In genomic region chr5:53560506-53561191, GRCh38 we compare ENCODE assay signal across 8 cellular contexts. TPM values are rescaled to one million over a fixed set of nuclear protein-coding genes. Genes with fewer than 3 reads are reported as not detected.
DNase-seq lines count a peak whose midpoint lies in the region; ATAC-seq and TF ChIP-seq lines count a peak whose summit lies in the region.

Gene NDUFS4, plus strand, starts transcription at chr5:53560639. Its CDS starts 24 bp downstream, at chr5:53560663.

- DNase-seq in A673 (ENCODE audit: low spot score) (peak; percentile 87), NCI-H2196 treated with DMSO at 0.1 percent for 48 hours (lab: John Stamatoyannopoulos, UW; ENCODE audit: unreplicated experiment) (peak; percentile 24), activated B cell treated with CpG ODN at 0.5 μM for 24 hours (peak; percentile 50), caudate nucleus (lab: John Stamatoyannopoulos, UW) (peak in 60 of 61 donors; percentile 18 to 89 (median 73)), iris pigment epithelial cell (ENCODE audit: low read depth) (peak; percentile 95)
- DNase-seq in stimulated activated CD4-positive, alpha-beta T cell treated with anti-CD3 and anti-CD28 coated beads, Interleukin-12 subunit alpha, Interleukin-12 subunit beta, amount 100 ng/mL, for 24 hours (ENCODE audit: low read depth in 2 of 2), result peak; percentile 63 to 71

- CTCF ChIA-PET in A673 (lab: Charles Lee), result no interaction called here
- CTCF ChIA-PET in activated B cell treated with CpG ODN at 0.5 μM for 24 hours (lab: Charles Lee), result no interaction called here

- H3K4me3 Mint-ChIP-seq in activated B cell treated with CpG ODN at 0.5 μM for 24 hours, result peak within 1 kb of the TSS; percentile 100

- peaks cover 6% of the 10 kb centered on the region for H3K9me3 ChIP-seq in A673 (ENCODE audit: low read depth, low read length, poor library complexity, severe bottlenecking)

- ATAC-seq in GM18868 (IDR thresholded peaks at IDR 0.05; ENCODE audit: unreplicated experiment), result peak; percentile 95
- peak; percentile 85 for ATAC-seq in HG03108 (IDR thresholded peaks at IDR 0.05; ENCODE audit: unreplicated experiment)
- peak; percentile 93 for ATAC-seq in activated B cell treated with CpG ODN at 0.5 μM for 24 hours (ENCODE audit: low read depth)

- intact Hi-C loops in A673 (cut with micrococcal nuclease; ENCODE audit: unreplicated experiment) (no loop called here), activated B cell treated with CpG ODN at 0.5 μM for 24 hours (cut with micrococcal nuclease) (loop anchor here (2.0 to 10.0 kb wide), 4 partner anchors 82 to 750 kb away; partner anchors contain the start of genes ARL15 and MOCS2)

- H3K36me3 Mint-ChIP-seq in activated B cell treated with CpG ODN at 0.5 μM for 24 hours (ENCODE audit: low read depth), result peaks cover 10% of the 10 kb centered on the region

- H3K4me3 ChIP-seq in A673 (ENCODE audit: low read depth, low read length, poor library complexity, severe bottlenecking), result peak within 1 kb of the TSS; percentile 76

- peak within 1 kb of the TSS; percentile 94 for H3K27ac Mint-ChIP-seq in activated B cell treated with CpG ODN at 0.5 μM for 24 hours

- peaks cover 11% of the 10 kb centered on the region for H3K27me3 ChIP-seq in A673 (replicated peaks; ENCODE audit: insufficient read depth, low read depth, low read length, poor library complexity)

- H3K4me1 Mint-ChIP-seq in activated B cell treated with CpG ODN at 0.5 μM for 24 hours, result peaks cover 37% of the 10 kb centered on the region

- H3K27me3 Mint-ChIP-seq in activated B cell treated with CpG ODN at 0.5 μM for 24 hours, result peaks cover 14% of the 10 kb centered on the region

- peak within 1 kb of the TSS; percentile 77 for H3K27ac ChIP-seq in A673 (ENCODE audit: low read depth, low read length, poor library complexity, severe bottlenecking)
- H3K27ac ChIP-seq in caudate nucleus (ENCODE audit: low read depth, low read length), result peak within 1 kb of the TSS; percentile 90

- H3K36me3 ChIP-seq in A673 (ENCODE audit: insufficient read depth, low read length, poor library complexity, severe bottlenecking), result no peaks in the 10 kb centered on the region

- no peak for TF ChIP-seq CTCF in A673 (conservative IDR thresholded peaks at IDR 0.05; ENCODE audit: low read depth, low read length)
- TF ChIP-seq CTCF in activated B cell treated with CpG ODN at 0.5 μM for 24 hours (IDR thresholded peaks at IDR 0.05), result no peak

- BruUV-seq in A673 (replicated peaks; lab: Mats Ljungman, UMichigan), result no TSS peak

- H3K9me3 Mint-ChIP-seq in activated B cell treated with CpG ODN at 0.5 μM for 24 hours, result peaks cover 4% of the 10 kb centered on the region

- POLR2A ChIA-PET in A673 (lab: Charles Lee; ENCODE audit: low non-redundant PET), result no interaction called here
- POLR2A ChIA-PET in activated B cell treated with CpG ODN at 0.5 μM for 24 hours (lab: Charles Lee), result no interaction called here

- peaks cover 6% of the 10 kb centered on the region for H3K4me1 ChIP-seq in A673 (ENCODE audit: insufficient read depth, low read length, poor library complexity, severe bottlenecking)

RNA-seq across cellular contexts. Expression of gene NDUFS4, which starts in this region (rescaled TPM):
- total RNA-seq in A673 (2021) (108 and 112 TPM in 2 replicates), activated B cell treated with CpG ODN at 0.5 μM for 24 hours (35.6 and 40.9 TPM in 2 replicates)

Comparison
In these comparisons a context has a peak if more than half of its experiments do, and no peak if none do; other contexts are left out.
1. Peak in every context shown above with its lines: DNase-seq, ATAC-seq, H3K4me3 ChIP-seq and H3K27ac ChIP-seq.
2. DNase-seq: peak in every context shown above with its lines; median percentile 95 in iris pigment epithelial cell; 87 in A673; 73 in caudate nucleus; 67 in stimulated activated CD4-positive, alpha-beta T cell treated with anti-CD3 and anti-CD28 coated beads, Interleukin-12 subunit alpha, Interleukin-12 subunit beta, amount 100 ng/mL, for 24 hours; 50 in activated B cell treated with CpG ODN at 0.5 μM for 24 hours; 24 in NCI-H2196 treated with DMSO at 0.1 percent for 48 hours.